Comparison of ENCODE assay signal across 19 cellular contexts in genomic region chr10:75664968-75665367, GRCh38.
DNase-seq lines count a peak whose midpoint lies in the region; ATAC-seq and TF ChIP-seq lines count a peak whose summit lies in the region.
"Had no signal": no experiment of that assay in that cellular context is flagged by ENCODE, and none has a peak within 500 bp of the region (broad histone marks: within the 10 kb centered on the region; RNA-seq: fewer than 3 reads in every experiment).

No MANE protein-coding gene starts in this region.

- intact Hi-C loops in ascending aorta (cut with DNase I), result loop anchor here (2.0 kb wide), 1 partner anchor 262 kb away; no protein-coding TSS in a partner anchor
- intact Hi-C loops in right lobe of liver (cut with DNase I), result no loop called here
- intact Hi-C loops in tibial artery (cut with DNase I; ENCODE audit: low total_unique reads), result loop anchor here (5.0 kb wide), 1 partner anchor 263 kb away; the partner anchor contains the start of gene ZNF503

- peaks cover 0 to 50% of the 10 kb centered on the region in 2 donors for H3K4me1 ChIP-seq in ascending aorta
- peaks cover 0 to 35% (median 8%) of the 10 kb centered on the region in 4 donors for H3K4me1 ChIP-seq in right lobe of liver
- H3K4me1 ChIP-seq in tibial artery, result peaks cover 0 to 50% (median 22%) of the 10 kb centered on the region in 4 donors
- H3K4me1 ChIP-seq: BE2C, HAP-1 had no signal

- no peaks in the 10 kb centered on the region for H3K36me3 ChIP-seq in ascending aorta
- H3K36me3 ChIP-seq in right lobe of liver, result no peaks in the 10 kb centered on the region
- H3K36me3 ChIP-seq in tibial artery, result no peaks in the 10 kb centered on the region
- H3K36me3 ChIP-seq: BE2C, HAP-1 had no signal

- TF ChIP-seq POLR2A in right lobe of liver (IDR thresholded peaks at IDR 0.05), result no peak

- no peak overlapping the region for H3K4me3 ChIP-seq in ascending aorta
- H3K4me3 ChIP-seq in coronary artery, result no peak overlapping the region
- H3K4me3 ChIP-seq in right lobe of liver, result no peak overlapping the region
- H3K4me3 ChIP-seq in tibial artery, result no peak overlapping the region
- H3K4me3 ChIP-seq: GM12878, HAP-1 had no signal

- no peak for TF ChIP-seq CTCF in ascending aorta (IDR thresholded peaks at IDR 0.05)
- no peak for TF ChIP-seq CTCF in coronary artery (IDR thresholded peaks at IDR 0.05)
- no peak for TF ChIP-seq CTCF in right lobe of liver (IDR thresholded peaks at IDR 0.05)
- no peak for TF ChIP-seq CTCF in tibial artery (IDR thresholded peaks at IDR 0.05)

- H3K27ac ChIP-seq in ascending aorta (peak overlapping the region; percentile 87 to 89), coronary artery (peak overlapping the region; percentile 76 to 91), right lobe of liver (peak overlapping the region in 2 of 3 donors; percentile 58 to 65), tibial artery (peak overlapping the region; percentile 73 to 80)
- H3K27ac ChIP-seq: HL-60 had no signal

- 27% methylated on average over 3 of the region's 3 CpGs for WGBS in right lobe of liver (ENCODE audit: insufficient coverage, low coverage, low lambda C conversion rate, missing lambda C conversion rate)

- no peaks in the 10 kb centered on the region for H3K27me3 ChIP-seq in ascending aorta
- H3K27me3 ChIP-seq in right lobe of liver, result no peaks in the 10 kb centered on the region
- H3K27me3 ChIP-seq in tibial artery, result no peaks in the 10 kb centered on the region
- H3K27me3 ChIP-seq: BE2C had no signal

- H3K9me3 ChIP-seq in ascending aorta (no peaks in the 10 kb centered on the region), right lobe of liver (no peaks in the 10 kb centered on the region), tibial artery (no peaks in the 10 kb centered on the region)
- H3K9me3 ChIP-seq: BE2C, HAP-1 had no signal

- peak; percentile 18 to 46 (median 42) for ATAC-seq in right lobe of liver
- ATAC-seq: GM12878 had no signal

- DNase-seq in ascending aorta (ENCODE audit: low spot score in 2 of 2), result no peak
- no peak for DNase-seq in coronary artery (ENCODE audit: low spot score)
- no peak for DNase-seq in right lobe of liver
- no peak for DNase-seq in tibial artery
- no peak for DNase-seq in dedifferentiated amniotic fluid mesenchymal stem cell (ENCODE audit: extremely low spot score)
- DNase-seq in EL, result no peak
- DNase-seq in AG20443 (ENCODE audit: low spot score), result no peak
- DNase-seq: BE2C; C1 segment of cervical spinal cord; CD4-positive, CD25-positive, alpha-beta regulatory T cell; CD8-positive, alpha-beta memory T cell; COR-L47; DMS153; DMS79 treated with DMSO at 0.1 percent for 48 hours; IMR-90; KBM-7 had no signal

Comparison
In these comparisons a context has a peak if more than half of its experiments do, and no peak if none do; other contexts are left out.
1. intact Hi-C loops: an anchor here in ascending aorta (2.0 kb wide) and tibial artery (5.0 kb wide); none called in right lobe of liver.